In the genomic region with DNA sequence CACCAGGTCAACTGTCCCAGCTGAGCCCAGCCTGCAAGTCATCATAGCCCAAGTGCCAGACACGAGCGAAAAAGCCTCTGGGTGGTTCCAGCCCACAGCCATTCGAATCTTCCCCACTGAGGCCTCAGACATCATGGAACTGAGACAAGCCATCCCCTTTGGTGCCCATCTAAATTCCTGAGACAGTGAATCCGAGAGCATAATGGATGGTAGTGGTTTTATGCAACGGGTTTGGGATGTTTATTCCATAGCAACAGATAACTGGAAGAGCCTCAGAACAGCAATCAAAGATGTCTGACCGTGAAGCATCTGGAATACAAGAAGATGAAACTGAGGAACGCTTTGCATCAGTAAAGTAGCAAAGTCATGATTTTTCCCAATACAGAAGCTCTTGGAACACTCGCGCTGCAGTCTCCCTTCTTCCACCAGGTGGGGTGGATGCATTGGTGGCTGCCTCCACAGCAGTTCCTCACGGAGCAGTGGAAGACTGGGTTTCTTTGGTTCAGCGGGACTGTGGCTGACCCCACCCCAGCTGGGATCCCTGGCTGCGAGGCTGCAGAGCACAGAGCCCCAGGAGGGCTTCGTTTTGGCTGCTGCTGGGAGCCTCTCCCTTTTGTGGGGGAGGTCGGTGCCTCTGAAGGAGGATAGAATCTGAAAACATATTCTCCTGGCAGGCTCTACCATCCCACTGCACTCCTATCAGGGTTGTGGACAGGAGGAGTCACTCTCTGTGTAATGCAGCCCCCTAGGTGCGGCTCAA, we compare ENCODE assay signal across 8 cellular contexts. TPM values are rescaled to one million over a fixed set of nuclear protein-coding genes. Genes with fewer than 3 reads are reported as not detected.
A peak's percentile ranks its signal among the peaks of the same experiment; 100 is the strongest.
DNase-seq lines count a peak whose midpoint lies in the region; ATAC-seq and TF ChIP-seq lines count a peak whose summit lies in the region.

No MANE protein-coding gene starts in this region.

- H3K9me3 Mint-ChIP-seq in activated CD4-positive, alpha-beta memory T cell treated with anti-CD3 and anti-CD28 coated beads for 36 hours, result no peaks in the 10 kb centered on the region
- H3K9me3 Mint-ChIP-seq in effector memory CD8-positive, alpha-beta T cell, result no peaks in the 10 kb centered on the region
- no peaks in the 10 kb centered on the region for H3K9me3 Mint-ChIP-seq in stimulated activated naive B cell treated with anti-CD40 and anti-IgM and Interleukin-4, amounts not matched to agents 10 μg/mL and 1 μg/mL and 100 μg/mL, for 72 hours

- peaks cover 3% of the 10 kb centered on the region for H3K4me1 Mint-ChIP-seq in activated CD4-positive, alpha-beta memory T cell treated with anti-CD3 and anti-CD28 coated beads for 36 hours (ENCODE audit: low read depth)
- peaks cover 0 to 3% of the 10 kb centered on the region in 2 donors for H3K4me1 Mint-ChIP-seq in effector memory CD8-positive, alpha-beta T cell (ENCODE audit: low read depth in 2 of 2)
- H3K4me1 Mint-ChIP-seq in stimulated activated naive B cell treated with anti-CD40 and anti-IgM and Interleukin-4, amounts not matched to agents 10 μg/mL and 1 μg/mL and 100 μg/mL, for 72 hours, result peaks cover 8 to 22% of the 10 kb centered on the region in 2 donors

- H3K36me3 Mint-ChIP-seq in activated CD4-positive, alpha-beta memory T cell treated with anti-CD3 and anti-CD28 coated beads for 36 hours, result no peaks in the 10 kb centered on the region
- no peaks in the 10 kb centered on the region for H3K36me3 Mint-ChIP-seq in effector memory CD8-positive, alpha-beta T cell (ENCODE audit: insufficient read depth)
- no peaks in the 10 kb centered on the region for H3K36me3 Mint-ChIP-seq in stimulated activated naive B cell treated with anti-CD40 and anti-IgM and Interleukin-4, amounts not matched to agents 10 μg/mL and 1 μg/mL and 100 μg/mL, for 72 hours

- POLR2A ChIA-PET in activated CD4-positive, alpha-beta memory T cell treated with anti-CD3 and anti-CD28 coated beads for 36 hours (lab: Charles Lee), result no interaction called here

- CTCF ChIA-PET in activated CD4-positive, alpha-beta memory T cell treated with anti-CD3 and anti-CD28 coated beads for 36 hours (lab: Charles Lee), result interaction anchor here (0.6 to 3.3 kb wide), 9 partner anchors 19 to 370 kb away, joined by 3 to 22 read pairs (median 4); no protein-coding TSS in a partner anchor

- H3K4me3 Mint-ChIP-seq in activated CD4-positive, alpha-beta memory T cell treated with anti-CD3 and anti-CD28 coated beads for 36 hours, result no peak overlapping the region
- no peak overlapping the region for H3K4me3 Mint-ChIP-seq in effector memory CD8-positive, alpha-beta T cell
- H3K4me3 Mint-ChIP-seq in stimulated activated naive B cell treated with anti-CD40 and anti-IgM and Interleukin-4, amounts not matched to agents 10 μg/mL and 1 μg/mL and 100 μg/mL, for 72 hours, result peak overlapping the region in 1 of 2 donors; percentile 38

- DNase-seq in 8988T (peak; percentile 39), NCI-H2171 treated with DMSO at 0.1 percent for 48 hours (lab: John Stamatoyannopoulos, UW) (peak; percentile 43), midbrain (lab: John Stamatoyannopoulos, UW) (peak; percentile 85)
- DNase-seq in activated CD4-positive, alpha-beta memory T cell treated with anti-CD3 and anti-CD28 coated beads for 36 hours, result peak; percentile 63
- DNase-seq in effector memory CD8-positive, alpha-beta T cell, result peak; percentile 13 to 22 (median 18)
- peak; percentile 9 for DNase-seq in stimulated activated naive B cell treated with anti-CD40 and anti-IgM and Interleukin-4, amounts not matched to agents 10 μg/mL and 1 μg/mL and 100 μg/mL, for 72 hours

- no peak overlapping the region for H3K27ac Mint-ChIP-seq in activated CD4-positive, alpha-beta memory T cell treated with anti-CD3 and anti-CD28 coated beads for 36 hours
- no peak overlapping the region for H3K27ac Mint-ChIP-seq in effector memory CD8-positive, alpha-beta T cell
- no peak overlapping the region for H3K27ac Mint-ChIP-seq in stimulated activated naive B cell treated with anti-CD40 and anti-IgM and Interleukin-4, amounts not matched to agents 10 μg/mL and 1 μg/mL and 100 μg/mL, for 72 hours

- H3K27me3 Mint-ChIP-seq in activated CD4-positive, alpha-beta memory T cell treated with anti-CD3 and anti-CD28 coated beads for 36 hours, result peaks cover 1% of the 10 kb centered on the region
- H3K27me3 Mint-ChIP-seq in effector memory CD8-positive, alpha-beta T cell, result peaks cover 30 to 31% of the 10 kb centered on the region in 2 donors
- H3K27me3 Mint-ChIP-seq in stimulated activated naive B cell treated with anti-CD40 and anti-IgM and Interleukin-4, amounts not matched to agents 10 μg/mL and 1 μg/mL and 100 μg/mL, for 72 hours, result peaks cover 21 to 26% of the 10 kb centered on the region in 2 donors

- peak; percentile 68 for TF ChIP-seq CTCF in GM12874 (IDR thresholded peaks at IDR 0.05; ENCODE audit: insufficient read depth, low read depth, low read length)

- intact Hi-C loops in activated CD4-positive, alpha-beta memory T cell treated with anti-CD3 and anti-CD28 coated beads for 36 hours (cut with micrococcal nuclease), result loop anchor here (2.0 kb wide), 1 partner anchor 90 kb away; no protein-coding TSS in a partner anchor

- ATAC-seq in effector memory CD8-positive, alpha-beta T cell (replicated peaks), result peak; percentile 59
- ATAC-seq in stimulated activated naive B cell treated with anti-CD40 and anti-IgM and Interleukin-4, amounts not matched to agents 10 μg/mL and 1 μg/mL and 100 μg/mL, for 72 hours (replicated peaks), result peak; percentile 65 to 76
- ATAC-seq in GM21576 (IDR thresholded peaks at IDR 0.05; ENCODE audit: unreplicated experiment), result no peak

RNA-seq across cellular contexts. Expression of a gene that starts 26.4 kb away (rescaled TPM):
- 10 to 100 TPM; 20.8 to 21.2 TPM for total RNA-seq in activated CD4-positive, alpha-beta memory T cell treated with anti-CD3 and anti-CD28 coated beads for 36 hours

Comparison
In these comparisons a context has a peak if more than half of its experiments do, and no peak if none do; other contexts are left out.
1. DNase-seq: peak in every context shown above with its lines; median percentile 85 in midbrain; 63 in activated CD4-positive, alpha-beta memory T cell treated with anti-CD3 and anti-CD28 coated beads for 36 hours; 43 in NCI-H2171 treated with DMSO at 0.1 percent for 48 hours; 39 in 8988T; 18 in effector memory CD8-positive, alpha-beta T cell; 9 in stimulated activated naive B cell treated with anti-CD40 and anti-IgM and Interleukin-4, amounts not matched to agents 10 μg/mL and 1 μg/mL and 100 μg/mL, for 72 hours.